8 cellular contexts compared by ENCODE assay signal in the genomic region with DNA sequence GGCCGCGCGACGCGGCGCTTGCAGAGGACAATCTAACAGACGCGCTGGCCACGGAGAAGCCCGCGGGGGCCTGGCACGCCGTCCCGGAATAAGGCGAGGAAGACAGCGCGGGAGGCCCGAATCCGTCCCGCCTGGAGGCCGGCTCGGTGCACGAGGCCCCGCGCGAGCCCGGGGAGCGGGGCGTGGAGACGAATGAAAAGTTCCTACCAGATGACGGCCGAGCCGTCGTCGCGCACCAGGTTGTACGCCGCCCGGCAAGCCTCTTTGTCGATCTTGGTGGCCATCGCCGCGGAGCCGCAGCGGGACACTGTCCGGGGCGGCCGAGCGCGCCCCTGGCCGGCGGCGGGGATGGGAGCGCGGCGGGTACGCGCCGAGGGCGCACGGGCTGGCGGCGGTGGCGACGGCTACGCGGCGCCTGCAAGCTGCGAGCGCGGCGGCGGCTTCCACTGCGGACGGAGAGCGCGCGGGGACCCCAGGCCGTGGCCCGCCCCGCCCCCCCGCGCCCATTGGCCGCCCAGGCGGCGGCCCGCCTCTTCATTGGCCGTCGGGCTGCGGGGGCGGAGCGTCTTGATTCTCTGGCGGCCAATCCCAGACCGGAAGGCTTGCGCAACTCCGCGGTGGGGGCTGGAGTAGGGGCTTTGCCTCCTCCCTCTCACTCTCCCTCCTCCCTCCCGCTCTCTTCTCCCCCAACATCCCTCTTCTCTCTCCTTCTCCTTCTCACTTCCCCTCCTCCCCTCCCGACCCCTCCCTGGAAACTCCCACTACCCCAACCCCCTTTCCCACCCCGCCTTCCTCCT. TPM values are rescaled to one million over a fixed set of nuclear protein-coding genes. Genes with fewer than 3 reads are reported as not detected.
DNase-seq lines count a peak whose midpoint lies in the region; ATAC-seq and TF ChIP-seq lines count a peak whose summit lies in the region.

A gene with protein sequence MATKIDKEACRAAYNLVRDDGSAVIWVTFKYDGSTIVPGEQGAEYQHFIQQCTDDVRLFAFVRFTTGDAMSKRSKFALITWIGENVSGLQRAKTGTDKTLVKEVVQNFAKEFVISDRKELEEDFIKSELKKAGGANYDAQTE (minus strand): TSS at position 448 of the 797 bp plus-strand sequence. CDS start 164 bp downstream, at position 284.

- peaks cover 39% of the 10 kb centered on the region for H3K36me3 ChIP-seq in DOHH2 (ENCODE audit: control insufficient read depth, low read length)
- no peaks in the 10 kb centered on the region; the same call in 1 of the 2 replicates for H3K36me3 ChIP-seq in GM23338 (ENCODE audit: insufficient read depth)

- POLR2A ChIA-PET in RWPE1 (lab: Yijun Ruan, JAX; ENCODE audit: low non-redundant PET): no interaction called here

- H3K4me3 ChIP-seq in DOHH2 (ENCODE audit: low read length): peak within 1 kb of the TSS; percentile 96
- peak within 1 kb of the TSS; percentile 90 for H3K4me3 ChIP-seq in GM23338
- H3K4me3 ChIP-seq in LNCaP clone FGC (ENCODE audit: low read depth, low read length): peak within 1 kb of the TSS; percentile 71

- peaks cover 19% of the 10 kb centered on the region for H3K27me3 Mint-ChIP-seq in GM23338 (ENCODE audit: insufficient read depth, low read depth, poor library complexity)
- no peaks in the 10 kb centered on the region for H3K27me3 Mint-ChIP-seq in activated T-helper 17 cell treated with anti-CD3 and anti-CD28 coated beads, Interleukin-2, amount 50 U/mL, for 72 hours
- H3K27me3 Mint-ChIP-seq in natural killer cell treated with Interleukin-12 subunit alpha and Interleukin-12 subunit beta and Interleukin-15 and Interleukin-18, amount 100 ng/mL, for 72 hours: peaks cover 17 to 23% of the 10 kb centered on the region in 2 donors

- H3K27me3 ChIP-seq in DOHH2 (ENCODE audit: control insufficient read depth, low read length) (no peaks in the 10 kb centered on the region), GM23338 (ENCODE audit: insufficient read depth) (peaks cover 13% of the 10 kb centered on the region)

- peak within 1 kb of the TSS; percentile 30; the same call in 1 of the 2 replicates for H2AFZ ChIP-seq in GM23338

- H3K4me1 ChIP-seq in DOHH2 (ENCODE audit: control insufficient read depth, low read length) (peaks cover 68% of the 10 kb centered on the region), GM23338 (ENCODE audit: insufficient read depth) (peaks cover 15% of the 10 kb centered on the region)

- DNase-seq in GM23338 (ENCODE audit: low spot score): peak; percentile 98
- peak; percentile 48 for DNase-seq in LNCaP clone FGC (ENCODE audit: low read depth)
- DNase-seq in RWPE1 (ENCODE audit: low spot score): peak; percentile 95
- DNase-seq in fibroblast of peridontal ligament (ENCODE audit: extremely low read depth): peak; percentile 97
- peak; percentile 98 for DNase-seq in natural killer cell treated with Interleukin-12 subunit alpha and Interleukin-12 subunit beta and Interleukin-15 and Interleukin-18, amount 100 ng/mL, for 72 hours (ENCODE audit: low spot score)
- peak; percentile 94 for DNase-seq in stimulated activated naive CD4-positive, alpha-beta T cell treated with Interleukin-2 at 50 U/mL for 16 hours (lab: John Stamatoyannopoulos, UW)

- no peaks in the 10 kb centered on the region; the same call in 2 of the 3 replicates for H3K9me3 Mint-ChIP-seq in GM23338
- no peaks in the 10 kb centered on the region for H3K9me3 Mint-ChIP-seq in activated T-helper 17 cell treated with anti-CD3 and anti-CD28 coated beads, Interleukin-2, amount 50 U/mL, for 72 hours
- no peaks in the 10 kb centered on the region for H3K9me3 Mint-ChIP-seq in natural killer cell treated with Interleukin-12 subunit alpha and Interleukin-12 subunit beta and Interleukin-15 and Interleukin-18, amount 100 ng/mL, for 72 hours

- H3F3A ChIP-seq in DOHH2 (ENCODE audit: control insufficient read depth, insufficient read depth) (peaks cover 20% of the 10 kb centered on the region), GM23338 (replicated peaks; ENCODE audit: low read depth) (0 out of 2 replicates have a peak, but pooled peaks cover 10% of the 10 kb centered on the region)

- peak within 1 kb of the TSS; percentile 95 for H3K27ac Mint-ChIP-seq in GM23338
- H3K27ac Mint-ChIP-seq in activated T-helper 17 cell treated with anti-CD3 and anti-CD28 coated beads, Interleukin-2, amount 50 U/mL, for 72 hours: peak within 1 kb of the TSS; percentile 97
- H3K27ac Mint-ChIP-seq in natural killer cell treated with Interleukin-12 subunit alpha and Interleukin-12 subunit beta and Interleukin-15 and Interleukin-18, amount 100 ng/mL, for 72 hours: peak within 1 kb of the TSS; percentile 41 to 51

- no peaks in the 10 kb centered on the region for H3K9me3 ChIP-seq in DOHH2 (ENCODE audit: control insufficient read depth, insufficient read depth, low read length)

- peak within 1 kb of the TSS; percentile 96 for H3K4me3 Mint-ChIP-seq in GM23338
- H3K4me3 Mint-ChIP-seq in activated T-helper 17 cell treated with anti-CD3 and anti-CD28 coated beads, Interleukin-2, amount 50 U/mL, for 72 hours: peak within 1 kb of the TSS; percentile 91
- H3K4me3 Mint-ChIP-seq in natural killer cell treated with Interleukin-12 subunit alpha and Interleukin-12 subunit beta and Interleukin-15 and Interleukin-18, amount 100 ng/mL, for 72 hours: peak within 1 kb of the TSS; percentile 97

- H3K4me1 Mint-ChIP-seq in GM23338: peaks cover 52% of the 10 kb centered on the region
- H3K4me1 Mint-ChIP-seq in activated T-helper 17 cell treated with anti-CD3 and anti-CD28 coated beads, Interleukin-2, amount 50 U/mL, for 72 hours: peaks cover 27% of the 10 kb centered on the region
- H3K4me1 Mint-ChIP-seq in natural killer cell treated with Interleukin-12 subunit alpha and Interleukin-12 subunit beta and Interleukin-15 and Interleukin-18, amount 100 ng/mL, for 72 hours (ENCODE audit: low read depth in 2 of 2): peaks cover 40% of the 10 kb centered on the region in 2 donors

- H3K36me3 Mint-ChIP-seq in GM23338 (ENCODE audit: low read depth): peaks cover 14% of the 10 kb centered on the region
- peaks cover 47% of the 10 kb centered on the region for H3K36me3 Mint-ChIP-seq in activated T-helper 17 cell treated with anti-CD3 and anti-CD28 coated beads, Interleukin-2, amount 50 U/mL, for 72 hours (ENCODE audit: low read depth)
- peaks cover 16% of the 10 kb centered on the region for H3K36me3 Mint-ChIP-seq in natural killer cell treated with Interleukin-12 subunit alpha and Interleukin-12 subunit beta and Interleukin-15 and Interleukin-18, amount 100 ng/mL, for 72 hours

- TF ChIP-seq CTCF in DOHH2 (IDR thresholded peaks at IDR 0.05; ENCODE audit: low read depth, low read length, poor library complexity, severe bottlenecking) (no peak), GM23338 (conservative IDR thresholded peaks at IDR 0.05; ENCODE audit: low read depth in 2 of 2) (no peak), LNCaP clone FGC (IDR thresholded peaks at IDR 0.05; ENCODE audit: control insufficient read depth, extremely low read depth, insufficient read depth) (no peak), RWPE1 (conservative IDR thresholded peaks at IDR 0.05; ENCODE audit: low read depth) (no peak)

- H3K4me2 ChIP-seq in DOHH2 (ENCODE audit: low read length) (peak within 1 kb of the TSS; percentile 91), GM23338 (peak within 1 kb of the TSS; percentile 97)

- H3K27ac ChIP-seq in DOHH2 (ENCODE audit: low read depth, low read length) (0 out of 2 replicates have a peak within 1 kb of the TSS, but pooled peaks have one; percentile 26), GM23338 (ENCODE audit: low read depth) (peak within 1 kb of the TSS; percentile 92), RWPE1 (peak within 1 kb of the TSS; percentile 96)

- H3K9me2 ChIP-seq in DOHH2 (replicated peaks; ENCODE audit: control insufficient read depth, low read length) (no peaks in the 10 kb centered on the region), GM23338 (ENCODE audit: insufficient read depth) (no peaks in the 10 kb centered on the region)

- H3K79me2 ChIP-seq in DOHH2 (ENCODE audit: control insufficient read depth, low read length): peaks cover 49% of the 10 kb centered on the region
- peaks cover 45% of the 10 kb centered on the region for H3K79me2 ChIP-seq in GM23338 (replicated peaks; ENCODE audit: insufficient read depth)

- peak; percentile 39 for ATAC-seq in GM23338
- ATAC-seq in activated T-helper 17 cell treated with anti-CD3 and anti-CD28 coated beads, Interleukin-2, amount 50 U/mL, for 72 hours (replicated peaks): peak; percentile 83
- ATAC-seq in natural killer cell treated with Interleukin-12 subunit alpha and Interleukin-12 subunit beta and Interleukin-15 and Interleukin-18, amount 100 ng/mL, for 72 hours: peak; percentile 94 to 96

- H4K20me1 ChIP-seq in DOHH2 (ENCODE audit: control insufficient read depth, insufficient read depth, low read depth, low read length) (peaks cover 6% of the 10 kb centered on the region; the same call in 1 of the 2 replicates), GM23338 (replicated peaks; ENCODE audit: insufficient read depth) (peaks cover 25% of the 10 kb centered on the region)

- CTCF ChIA-PET in RWPE1 (lab: Yijun Ruan, JAX): interaction anchor here (1.4 kb wide), 1 partner anchor 112 kb away, joined by 7 read pairs; no protein-coding TSS in a partner anchor

TF ChIP-seq in GM23338, 12 proteins besides CTCF, POLR2A, EP300 and RAD21 (continues in another document):
- TF ChIP-seq JUNB (IDR thresholded peaks at IDR 0.05; ENCODE audit: unreplicated experiment): no peak
- TF ChIP-seq CREB1 (CRISPR knock-in tag; IDR thresholded peaks at IDR 0.05; ENCODE audit: low read depth): peak; percentile 44; the same call in 1 of the 2 replicates
- peak; percentile 58; the same call in 1 of the 2 replicates for TF ChIP-seq POLR2AphosphoS5 (IDR thresholded peaks at IDR 0.05; ENCODE audit: low read depth)
- no peak for TF ChIP-seq ZNF114 (CRISPR knock-in tag; IDR thresholded peaks at IDR 0.05)

RNA-seq across cellular contexts. Expression of the gene that starts here (rescaled TPM):
- total RNA-seq in GM23338 (2014; rRNA removed; shearing (Covaris generic)): 111 and 117 TPM in 2 replicates
- 165 and 166 TPM in 2 replicates for polyA plus RNA-seq in GM23338 (2016; fragmentation: Nextera tagmentation; extraction: Ambion mirVana)
- total RNA-seq in activated T-helper 17 cell treated with anti-CD3 and anti-CD28 coated beads, Interleukin-2, amount 50 U/mL, for 72 hours: 100 to 1,000 TPM; 250 to 505 TPM
- 100 to 1,000 TPM; 128 to 154 TPM for total RNA-seq in natural killer cell treated with Interleukin-12 subunit alpha and Interleukin-12 subunit beta and Interleukin-15 and Interleukin-18, amount 100 ng/mL, for 72 hours

Comparison
In these comparisons a context has a peak if more than half of its experiments do, and no peak if none do; other contexts are left out.
1. Peak in every context shown above with its lines: DNase-seq, ATAC-seq, H3K4me3 ChIP-seq and H3K27ac ChIP-seq.
2. H3K27ac ChIP-seq: peak in every context shown above with its lines; median percentile 96 in RWPE1; 92 in GM23338; 26 in DOHH2.
3. ATAC-seq: peak in every context shown above with its lines; median percentile 95 in natural killer cell treated with Interleukin-12 subunit alpha and Interleukin-12 subunit beta and Interleukin-15 and Interleukin-18, amount 100 ng/mL, for 72 hours; 83 in activated T-helper 17 cell treated with anti-CD3 and anti-CD28 coated beads, Interleukin-2, amount 50 U/mL, for 72 hours; 39 in GM23338.
4. DNase-seq: peak in every context shown above with its lines; median percentile 98 in GM23338; 98 in natural killer cell treated with Interleukin-12 subunit alpha and Interleukin-12 subunit beta and Interleukin-15 and Interleukin-18, amount 100 ng/mL, for 72 hours; 97 in fibroblast of peridontal ligament; 95 in RWPE1; 94 in stimulated activated naive CD4-positive, alpha-beta T cell treated with Interleukin-2 at 50 U/mL for 16 hours; 48 in LNCaP clone FGC.
5. H3K27ac Mint-ChIP-seq: peak in every context shown above with its lines; median percentile 97 in activated T-helper 17 cell treated with anti-CD3 and anti-CD28 coated beads, Interleukin-2, amount 50 U/mL, for 72 hours; 95 in GM23338; 46 in natural killer cell treated with Interleukin-12 subunit alpha and Interleukin-12 subunit beta and Interleukin-15 and Interleukin-18, amount 100 ng/mL, for 72 hours.